In genomic region chr1:26195805-26196204, GRCh38 we compare ENCODE assay signal across 9 cellular contexts. TPM values are rescaled to one million over a fixed set of nuclear protein-coding genes. Genes with fewer than 3 reads are reported as not detected.
"Had no signal": no experiment of that assay in that cellular context is flagged by ENCODE, and none has a peak within 500 bp of the region (broad histone marks: within the 10 kb centered on the region; RNA-seq: fewer than 3 reads in every experiment).

No MANE protein-coding gene starts in this region.

- H3K4me3 Mint-ChIP-seq: GM23338, H9, IgD-negative memory B cell had no signal

- H2AFZ ChIP-seq: GM23338 had no signal

- H3K4me3 ChIP-seq: GM23338 had no signal

- H3K4me2 ChIP-seq: GM23338 had no signal

- FAIRE-seq: H1, H54, HTR-8/SVneo had no signal

- DNase-seq: H9, HCEC 1CT, KG1 had no signal

- H3K27ac Mint-ChIP-seq: GM23338, H9, IgD-negative memory B cell had no signal

- ATAC-seq: GM23338 had no signal

- H3K9me3 Mint-ChIP-seq: GM23338, H9, IgD-negative memory B cell had no signal

RNA-seq across cellular contexts. Expression of gene CATSPER4, which starts 5.4 kb away (rescaled TPM):
- total RNA-seq: GM23338, H9, HT-29 had no signal
- polyA plus RNA-seq: IgD-negative memory B cell had no signal

RNA-seq across cellular contexts. Expression of gene ZNF593OS, which starts 24.2 kb away (rescaled TPM):
- total RNA-seq: GM23338, H1, H9 had no signal
- polyA plus RNA-seq: H1 had no signal

RNA-seq across cellular contexts. Expression of gene C1orf232, which starts 27.0 kb away (rescaled TPM):
- total RNA-seq: GM23338, H1, H9, HT-29 had no signal
- polyA plus RNA-seq: GM23338, H1, IgD-negative memory B cell had no signal
